In genomic region chr12:54166543-54167499, GRCh38 we compare ENCODE assay signal across 23 cellular contexts. TPM values are rescaled to one million over a fixed set of nuclear protein-coding genes. Genes with fewer than 3 reads are reported as not detected.
A peak's percentile ranks its signal among the peaks of the same experiment; 100 is the strongest.
DNase-seq lines count a peak whose midpoint lies in the region; ATAC-seq and TF ChIP-seq lines count a peak whose summit lies in the region.
"Had no signal": no experiment of that assay in that cellular context is flagged by ENCODE, and none has a peak within 500 bp of the region (broad histone marks: within the 10 kb centered on the region; RNA-seq: fewer than 3 reads in every experiment).

No MANE protein-coding gene starts in this region.

- H3K4me3 ChIP-seq in HEK293 (ENCODE audit: low read depth, low read length), result no peak overlapping the region
- no peak overlapping the region for H3K4me3 ChIP-seq in fibroblast of villous mesenchyme (ENCODE audit: low read depth, low read length)
- no peak overlapping the region for H3K4me3 ChIP-seq in psoas muscle
- H3K4me3 ChIP-seq: GM23338, heart left ventricle, prostate gland had no signal

- ATAC-seq in psoas muscle, result peak; percentile 67 to 94 (median 83)
- no peak for ATAC-seq in HG02678 (IDR thresholded peaks at IDR 0.05; ENCODE audit: unreplicated experiment)
- ATAC-seq in GM21423 (IDR thresholded peaks at IDR 0.05; ENCODE audit: unreplicated experiment), result no peak
- ATAC-seq: activated CD8-positive, alpha-beta memory T cell treated with anti-CD3 and anti-CD28 coated beads, Interleukin-2, amount 10 ng/mL, durations not matched to agents 7 days and 5 days; GM23338; stimulated activated naive CD8-positive, alpha-beta T cell treated with anti-CD3 and anti-CD28 coated beads, Interleukin-15, Interleukin-2, amounts not matched to agents 100 U/mL and 50 U/mL, for 24 hours; WTC11 had no signal

- 23 to 32% (median 30%) methylated on average over 6 of the region's 6 CpGs for WGBS in psoas muscle, 3 donors

- H3K36me3 ChIP-seq in HEK293 (ENCODE audit: control insufficient read depth in 2 of 2, insufficient read depth in 1 of 2, low read length in 2 of 2) (no peaks in the 10 kb centered on the region), psoas muscle (ENCODE audit: insufficient read depth in 1 of 2, low read depth in 1 of 2) (no peaks in the 10 kb centered on the region)
- H3K36me3 ChIP-seq: brain microvascular endothelial cell, heart left ventricle, prostate gland had no signal

- H3K4me1 ChIP-seq in HEK293 (ENCODE audit: control insufficient read depth, insufficient read depth, low read length), result peaks cover 28% of the 10 kb centered on the region
- peaks cover 19% of the 10 kb centered on the region for H3K4me1 ChIP-seq in psoas muscle
- H3K4me1 ChIP-seq: heart left ventricle, prostate gland had no signal

- TF ChIP-seq CTCF in HEK293 (tag by site-specific recombination; IDR thresholded peaks at IDR 0.05) (no peak), fibroblast of villous mesenchyme (IDR thresholded peaks at IDR 0.05; ENCODE audit: insufficient read depth, low read depth, low read length) (no peak), psoas muscle (IDR thresholded peaks at IDR 0.05) (no peak)

- H3K9me3 ChIP-seq in HEK293 (ENCODE audit: control insufficient read depth, insufficient read depth, low read depth, low read length), result no peaks in the 10 kb centered on the region
- H3K9me3 ChIP-seq in psoas muscle, result no peaks in the 10 kb centered on the region
- H3K9me3 ChIP-seq: heart left ventricle, prostate gland had no signal

- H3K27ac ChIP-seq in HEK293 (ENCODE audit: extremely low read depth, low read depth, low read length), result peak overlapping the region; percentile 74
- H3K27ac ChIP-seq in psoas muscle, result no peak overlapping the region
- H3K27ac ChIP-seq: brain microvascular endothelial cell, heart left ventricle, prostate gland had no signal

- POLR2A ChIA-PET in HEK293 (lab: Yijun Ruan, JAX), result interaction anchor here (1.0 to 1.1 kb wide), 3 partner anchors 15 to 25 kb away, joined by 3 to 11 read pairs (median 3); no protein-coding TSS in a partner anchor

- H3K27me3 ChIP-seq in psoas muscle (ENCODE audit: insufficient read depth in 3 of 3, low read length in 2 of 3), result peaks cover 0 to 2% (median 1%) of the 10 kb centered on the region in 3 donors

- intact Hi-C loops in psoas muscle (cut with DNase I), result no loop called here

- DNase-seq in NCI-H526 treated with DMSO at 0.1 percent for 48 hours (lab: John Stamatoyannopoulos, UW), result peak; percentile 25
- DNase-seq in fibroblast of villous mesenchyme (ENCODE audit: low read depth), result peak; percentile 62
- no peak for DNase-seq in psoas muscle
- DNase-seq in occipital lobe (lab: John Stamatoyannopoulos, UW), result no peak
- no peak for DNase-seq in SKM-1 treated with dmso at 0.1 percent for 144 hours (lab: John Stamatoyannopoulos, UW; ENCODE audit: unreplicated experiment)
- DNase-seq: activated CD8-positive, alpha-beta memory T cell treated with anti-CD3 and anti-CD28 coated beads, Interleukin-2, amount 10 ng/mL, durations not matched to agents 7 days and 5 days; activated naive CD4-positive, alpha-beta T cell treated with Interleukin-2 at 50 U/mL for 16 hours; activated T-cell treated with anti-CD3 and anti-CD28 coated beads, Interleukin-2, amount 50 U/mL, for 48 hours; brain microvascular endothelial cell; EL; heart left ventricle; NCI-H1105; NCI-H2029; NCI-H226; stimulated activated naive CD8-positive, alpha-beta T cell treated with anti-CD3 and anti-CD28 coated beads, Interleukin-15, Interleukin-2, amounts not matched to agents 100 U/mL and 50 U/mL, for 24 hours; SW 1271; T1000 had no signal

- CTCF ChIA-PET in HEK293 (lab: Yijun Ruan, JAX), result interaction anchor here (0.6 to 1.4 kb wide), 3 partner anchors 34 to 168 kb away, joined by 3 to 4 read pairs (median 3); partner anchors contain the start of gene HOXC5

TF ChIP-seq in HEK293, 187 proteins besides CTCF, POLR2A, EP300 and RAD21 (continues in another document):
- TF ChIP-seq KLF1 (tag by site-specific recombination; IDR thresholded peaks at IDR 0.05) (no peak), ZBTB1 (tag by site-specific recombination; IDR thresholded peaks at IDR 0.05) (no peak), ZNF501 (tag by site-specific recombination; IDR thresholded peaks at IDR 0.05) (0 out of 2 replicates have a peak, but pooled peaks have one; percentile 43), ZNF114 (tag by site-specific recombination; IDR thresholded peaks at IDR 0.05) (no peak), ZBTB49 (tag by site-specific recombination; IDR thresholded peaks at IDR 0.05; ENCODE audit: low read depth) (no peak), ZFP37 (tag by site-specific recombination; IDR thresholded peaks at IDR 0.05) (no peak), ZNF747 (tag by site-specific recombination; IDR thresholded peaks at IDR 0.05) (no peak), ZNF658 (tag by site-specific recombination; IDR thresholded peaks at IDR 0.05) (no peak), ZNF704 (tag by site-specific recombination; IDR thresholded peaks at IDR 0.05) (no peak), BCL11B (tag by site-specific recombination; IDR thresholded peaks at IDR 0.05; ENCODE audit: low read depth) (no peak), ZSCAN4 (tag by site-specific recombination; IDR thresholded peaks at IDR 0.05) (no peak), ZNF341 (tag by site-specific recombination; IDR thresholded peaks at IDR 0.05; ENCODE audit: low read depth) (no peak), ZXDB (tag by site-specific recombination; IDR thresholded peaks at IDR 0.05) (peak; percentile 49; the same call in 1 of the 2 replicates), ZNF10 (tag by site-specific recombination; IDR thresholded peaks at IDR 0.05) (peak; percentile 96; the same call in 1 of the 2 replicates), ZFP69B (tag by site-specific recombination; IDR thresholded peaks at IDR 0.05) (no peak), ATF2 (tag by site-specific recombination; IDR thresholded peaks at IDR 0.05; ENCODE audit: low read depth) (peak; percentile 66), ZSCAN16 (tag by site-specific recombination; IDR thresholded peaks at IDR 0.05) (no peak), ZNF639 (tag by site-specific recombination; IDR thresholded peaks at IDR 0.05) (no peak)

RNA-seq across cellular contexts. Expression of gene SMUG1, which starts 22.0 kb away (rescaled TPM):
- total RNA-seq in fibroblast of villous mesenchyme (25.4 and 29.4 TPM in 2 replicates), psoas muscle (10 to 100 TPM; 16.4 to 25.7 (median 19.7) TPM), occipital lobe (42.0 TPM)
- 10 to 100 TPM; 28.2 to 49.2 (median 36.5) TPM for polyA plus RNA-seq in psoas muscle

Comparison
In these comparisons a context has a peak if more than half of its experiments do, and no peak if none do; other contexts are left out.
1. DNase-seq: peak in NCI-H526 treated with DMSO at 0.1 percent for 48 hours (single experiment) and fibroblast of villous mesenchyme (single experiment); none in psoas muscle (0 of 2), occipital lobe (single experiment) and SKM-1 treated with dmso at 0.1 percent for 144 hours (single experiment).
2. ATAC-seq: peak in psoas muscle (4 of 4); none in HG02678 (single experiment) and GM21423 (single experiment).